ENCODE assay signal across 16 cellular contexts in the genomic region with DNA sequence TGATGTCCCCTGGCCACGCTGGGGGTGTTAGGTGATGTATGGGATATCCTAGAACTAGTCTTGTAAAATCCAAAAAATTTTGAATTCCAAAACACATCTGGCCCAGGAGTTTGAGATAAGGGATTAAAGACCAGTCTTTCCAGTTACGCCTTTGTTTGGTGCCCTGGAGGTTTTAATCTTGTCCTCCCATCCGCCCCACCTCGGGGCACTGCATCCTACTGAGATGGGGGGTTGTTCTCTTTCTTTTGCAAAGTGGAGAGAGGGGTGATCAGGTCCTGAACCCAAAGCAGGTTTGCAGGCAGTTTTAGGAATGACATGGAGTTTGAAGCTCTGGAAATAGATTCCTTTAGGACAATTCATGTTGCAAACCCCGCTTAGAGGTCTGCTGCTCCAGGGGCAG. TPM values are rescaled to one million over a fixed set of nuclear protein-coding genes. Genes with fewer than 3 reads are reported as not detected.
DNase-seq lines count a peak whose midpoint lies in the region; ATAC-seq and TF ChIP-seq lines count a peak whose summit lies in the region.
"Had no signal": no experiment of that assay in that cellular context is flagged by ENCODE, and none has a peak within 500 bp of the region (broad histone marks: within the 10 kb centered on the region; RNA-seq: fewer than 3 reads in every experiment).

No MANE protein-coding gene starts in this region.

- no peak for DNase-seq in activated naive CD4-positive, alpha-beta T cell treated with anti-CD3 and anti-CD28 coated beads, Interleukin-2, amount 10 ng/mL, durations not matched to agents 7 days and 5 days
- no peak for DNase-seq in activated naive CD4-positive, alpha-beta T cell treated with anti-CD3 and anti-CD28 coated beads, Interleukin-2, amount 50 U/mL, for 72 hours (ENCODE audit: low spot score in 2 of 2)
- DNase-seq in type B pancreatic cell (ENCODE audit: extremely low spot score, unreplicated experiment) (no peak), COLO829 (ENCODE audit: low spot score) (no peak)
- DNase-seq: adrenal gland; DMS 273 treated with DMSO at 0.1 percent for 48 hours; foreskin keratinocyte; lower lobe of right lung; naive thymus-derived CD4-positive, alpha-beta T cell; NCI-H1417 treated with DMSO at 0.1 percent for 48 hours; NCI-H2227 treated with DMSO at 0.1 percent for 48 hours had no signal

- ATAC-seq in activated naive CD4-positive, alpha-beta T cell treated with anti-CD3 and anti-CD28 coated beads, Interleukin-2, amount 50 U/mL, for 72 hours, result no peak
- ATAC-seq in GM21526 (IDR thresholded peaks at IDR 0.05; ENCODE audit: low FRiP score, unreplicated experiment) (no peak), GM21528 (IDR thresholded peaks at IDR 0.05; ENCODE audit: low FRiP score, unreplicated experiment) (no peak)
- ATAC-seq: foreskin keratinocyte; lower lobe of right lung; naive thymus-derived CD4-positive, alpha-beta T cell had no signal

- H3K36me3 Mint-ChIP-seq in activated naive CD4-positive, alpha-beta T cell treated with anti-CD3 and anti-CD28 coated beads, Interleukin-2, amount 10 ng/mL, durations not matched to agents 7 days and 5 days, result peaks cover 41% of the 10 kb centered on the region
- H3K36me3 Mint-ChIP-seq in activated naive CD4-positive, alpha-beta T cell treated with anti-CD3 and anti-CD28 coated beads, Interleukin-2, amount 50 U/mL, for 72 hours, result peaks cover 23 to 29% of the 10 kb centered on the region in 2 donors
- H3K36me3 Mint-ChIP-seq in brain (peaks cover 5% of the 10 kb centered on the region), type B pancreatic cell (peaks cover 6% of the 10 kb centered on the region)

- peak overlapping the region; percentile 84 for H3K4me3 Mint-ChIP-seq in activated naive CD4-positive, alpha-beta T cell treated with anti-CD3 and anti-CD28 coated beads, Interleukin-2, amount 10 ng/mL, durations not matched to agents 7 days and 5 days
- H3K4me3 Mint-ChIP-seq in brain, result peak overlapping the region in 4 of 5 experiments; percentile 83 to 87 (median 86)
- H3K4me3 Mint-ChIP-seq in type B pancreatic cell, result peak overlapping the region; percentile 87

- H3K27me3 Mint-ChIP-seq in activated naive CD4-positive, alpha-beta T cell treated with anti-CD3 and anti-CD28 coated beads, Interleukin-2, amount 10 ng/mL, durations not matched to agents 7 days and 5 days, result no peaks in the 10 kb centered on the region
- H3K27me3 Mint-ChIP-seq in brain (no peaks in the 10 kb centered on the region), type B pancreatic cell (no peaks in the 10 kb centered on the region)
- H3K27me3 Mint-ChIP-seq: naive thymus-derived CD4-positive, alpha-beta T cell had no signal

- H3K27ac Mint-ChIP-seq in activated naive CD4-positive, alpha-beta T cell treated with anti-CD3 and anti-CD28 coated beads, Interleukin-2, amount 10 ng/mL, durations not matched to agents 7 days and 5 days, result no peak overlapping the region
- H3K27ac Mint-ChIP-seq in activated naive CD4-positive, alpha-beta T cell treated with anti-CD3 and anti-CD28 coated beads, Interleukin-2, amount 50 U/mL, for 72 hours, result no peak overlapping the region
- H3K27ac Mint-ChIP-seq in brain, result no peak overlapping the region
- H3K27ac Mint-ChIP-seq in type B pancreatic cell, result no peak overlapping the region

- H3K9ac ChIP-seq in Loucy (ENCODE audit: low read depth, low read length, poor library complexity, severe bottlenecking), result peak overlapping the region; percentile 90

- peaks cover 14% of the 10 kb centered on the region for H4K20me1 ChIP-seq in Loucy (ENCODE audit: insufficient read depth, low read length, poor library complexity, severe bottlenecking)

- H2AFZ ChIP-seq in Loucy (ENCODE audit: low read length), result no peak overlapping the region

- H3F3A ChIP-seq in Loucy (ENCODE audit: low read depth), result no peaks in the 10 kb centered on the region

- H3K4me3 ChIP-seq in Loucy (ENCODE audit: low read length, poor library complexity, severe bottlenecking), result peak overlapping the region; percentile 87
- H3K4me3 ChIP-seq: adrenal gland, lower lobe of right lung, vagina had no signal

- peaks cover 28% of the 10 kb centered on the region for H3K4me1 ChIP-seq in Loucy (ENCODE audit: insufficient read depth, low read length, poor library complexity, severe bottlenecking)
- H3K4me1 ChIP-seq: adrenal gland, foreskin keratinocyte had no signal

- peaks cover 64% of the 10 kb centered on the region for H3K4me1 Mint-ChIP-seq in activated naive CD4-positive, alpha-beta T cell treated with anti-CD3 and anti-CD28 coated beads, Interleukin-2, amount 10 ng/mL, durations not matched to agents 7 days and 5 days
- H3K4me1 Mint-ChIP-seq in brain (peaks cover 27% of the 10 kb centered on the region), type B pancreatic cell (ENCODE audit: unreplicated experiment) (peaks cover 7% of the 10 kb centered on the region)

- TF ChIP-seq CTCF in Loucy (conservative IDR thresholded peaks at IDR 0.05; ENCODE audit: low read length) (no peak), brain (conservative IDR thresholded peaks at IDR 0.05) (no peak), type B pancreatic cell (conservative IDR thresholded peaks at IDR 0.05) (no peak)

- peaks cover 43% of the 10 kb centered on the region; the same call in 1 of the 2 replicates for H3K36me3 ChIP-seq in Loucy (ENCODE audit: insufficient read depth, low read length)
- H3K36me3 ChIP-seq: adrenal gland, vagina had no signal

- CTCF ChIA-PET in activated naive CD4-positive, alpha-beta T cell treated with anti-CD3 and anti-CD28 coated beads, Interleukin-2, amount 10 ng/mL, durations not matched to agents 7 days and 5 days (lab: Charles Lee), result no interaction called here

- no peaks in the 10 kb centered on the region for H3K9me3 ChIP-seq in Loucy (ENCODE audit: insufficient read depth, low read depth, low read length)
- H3K9me3 ChIP-seq: adrenal gland, lower lobe of right lung, vagina had no signal

- peak overlapping the region; percentile 94 for H3K4me2 ChIP-seq in Loucy (ENCODE audit: low read depth, low read length, poor library complexity, severe bottlenecking)

- peaks cover 65% of the 10 kb centered on the region for H3K79me2 ChIP-seq in Loucy (ENCODE audit: insufficient read depth, low read length)

- H3K9me2 ChIP-seq in Loucy (replicated peaks; ENCODE audit: low read depth, low read length), result no peaks in the 10 kb centered on the region

- no peaks in the 10 kb centered on the region for H3K27me3 ChIP-seq in Loucy (ENCODE audit: insufficient read depth, low read length, poor library complexity, severe bottlenecking)
- H3K27me3 ChIP-seq: adrenal gland, foreskin keratinocyte, vagina had no signal

- no peaks in the 10 kb centered on the region for H3K9me3 Mint-ChIP-seq in activated naive CD4-positive, alpha-beta T cell treated with anti-CD3 and anti-CD28 coated beads, Interleukin-2, amount 10 ng/mL, durations not matched to agents 7 days and 5 days
- no peaks in the 10 kb centered on the region for H3K9me3 Mint-ChIP-seq in activated naive CD4-positive, alpha-beta T cell treated with anti-CD3 and anti-CD28 coated beads, Interleukin-2, amount 50 U/mL, for 72 hours
- H3K9me3 Mint-ChIP-seq in brain (peaks cover 0 to 22% (median 0%) of the 10 kb centered on the region in 5 experiments), type B pancreatic cell (no peaks in the 10 kb centered on the region)

RNA-seq across cellular contexts. Expression of a gene that starts 1.8 kb away (rescaled TPM):
- total RNA-seq in activated naive CD4-positive, alpha-beta T cell treated with anti-CD3 and anti-CD28 coated beads, Interleukin-2, amount 50 U/mL, for 72 hours, result 10 to 100 TPM; 31.5 to 36.4 TPM
- 10.1 TPM for polyA plus RNA-seq in brain (ENCODE audit: insufficient read depth, low read depth, low replicate concordance)
- total RNA-seq in type B pancreatic cell (ENCODE audit: low replicate concordance), result 6.4 and 11.5 TPM in 2 replicates

RNA-seq across cellular contexts. Expression of a gene that starts 14.7 kb away (rescaled TPM):
- 10 to 100 TPM; 88.9 to 93.0 TPM for total RNA-seq in activated naive CD4-positive, alpha-beta T cell treated with anti-CD3 and anti-CD28 coated beads, Interleukin-2, amount 50 U/mL, for 72 hours
- 2.9 TPM for polyA plus RNA-seq in brain (ENCODE audit: insufficient read depth, low read depth, low replicate concordance)
- total RNA-seq in type B pancreatic cell (ENCODE audit: low replicate concordance), result 0.62 and 0.82 TPM in 2 replicates

Comparison
In these comparisons a context has a peak if more than half of its experiments do, and no peak if none do; other contexts are left out.
1. RNA of a gene that starts 14.7 kb away (total RNA-seq): 88.9 to 93.0 TPM in activated naive CD4-positive, alpha-beta T cell treated with anti-CD3 and anti-CD28 coated beads, Interleukin-2, amount 50 U/mL, for 72 hours; 0.62 to 0.82 TPM in type B pancreatic cell; every median in the first group is over 10 times any median in the second.
2. Peak in every context shown above with its lines, with median percentiles within 50 percentile points of each other: H3K4me3 Mint-ChIP-seq.